ENCODE assay signal across 16 cellular contexts in genomic region chr2:184031402-184032147, GRCh38.
A peak's percentile ranks its signal among the peaks of the same experiment; 100 is the strongest.
DNase-seq lines count a peak whose midpoint lies in the region; ATAC-seq and TF ChIP-seq lines count a peak whose summit lies in the region.
"Had no signal": no experiment of that assay in that cellular context is flagged by ENCODE, and none has a peak within 500 bp of the region (broad histone marks: within the 10 kb centered on the region; RNA-seq: fewer than 3 reads in every experiment).

No MANE protein-coding gene starts in this region.

- no peaks in the 10 kb centered on the region for H3K27me3 Mint-ChIP-seq in endodermal cell (ENCODE audit: insufficient read depth)
- H3K27me3 Mint-ChIP-seq in H9 (ENCODE audit: low read depth), result no peaks in the 10 kb centered on the region
- H3K27me3 Mint-ChIP-seq in type B pancreatic cell, result no peaks in the 10 kb centered on the region
- H3K27me3 Mint-ChIP-seq: activated naive CD8-positive, alpha-beta T cell treated with anti-CD3 and anti-CD28 coated beads for 36 hours had no signal

- no peak overlapping the region for H3K23ac ChIP-seq in H9 (ENCODE audit: insufficient read length, low read depth, low read length)

- H2BK12ac ChIP-seq in H9 (ENCODE audit: insufficient read length, low read depth, low read length), result no peak overlapping the region

- no peak overlapping the region for H3K27ac ChIP-seq in endodermal cell (ENCODE audit: low read depth, low read length)
- H3K27ac ChIP-seq in H9 (ENCODE audit: insufficient read length, low read depth, low read length), result no peak overlapping the region
- H3K27ac ChIP-seq in right atrium auricular region, result no peak overlapping the region
- H3K27ac ChIP-seq: epithelial cell of prostate, psoas muscle, thoracic aorta had no signal

- H3K9ac ChIP-seq in endodermal cell (ENCODE audit: extremely low read depth, low read length, poor library complexity, severe bottlenecking), result no peak overlapping the region
- H3K9ac ChIP-seq in H9 (ENCODE audit: extremely low read depth, insufficient read length, low read length), result no peak overlapping the region

- TF ChIP-seq CTCF in endodermal cell (conservative IDR thresholded peaks at IDR 0.05), result no peak
- no peak for TF ChIP-seq CTCF in H9 (conservative IDR thresholded peaks at IDR 0.05)
- TF ChIP-seq CTCF in right atrium auricular region (IDR thresholded peaks at IDR 0.05), result no peak
- TF ChIP-seq CTCF in type B pancreatic cell (conservative IDR thresholded peaks at IDR 0.05), result no peak

- H4K5ac ChIP-seq in H9 (ENCODE audit: insufficient read length, low read depth, low read length), result no peak overlapping the region

- no peaks in the 10 kb centered on the region; the same call in 1 of the 2 replicates for H3K79me2 ChIP-seq in H9 (ENCODE audit: insufficient read depth, low read length)

- H3K4ac ChIP-seq in H9 (ENCODE audit: low read depth, low read length), result no peak overlapping the region

- peaks cover 14% of the 10 kb centered on the region for H3K4me1 ChIP-seq in endodermal cell (ENCODE audit: control insufficient read depth, insufficient read depth, low read length)
- H3K4me1 ChIP-seq in H9 (ENCODE audit: insufficient read depth, low read length), result no peaks in the 10 kb centered on the region
- H3K4me1 ChIP-seq in right atrium auricular region, result no peaks in the 10 kb centered on the region
- H3K4me1 ChIP-seq: psoas muscle had no signal

- H3K36me3 Mint-ChIP-seq in endodermal cell (ENCODE audit: low read depth), result peaks cover 3% of the 10 kb centered on the region
- H3K36me3 Mint-ChIP-seq in H9 (ENCODE audit: insufficient read depth in 1 of 3, low read depth in 3 of 3), result no peaks in the 10 kb centered on the region
- H3K36me3 Mint-ChIP-seq in type B pancreatic cell, result no peaks in the 10 kb centered on the region
- H3K36me3 Mint-ChIP-seq: activated naive CD8-positive, alpha-beta T cell treated with anti-CD3 and anti-CD28 coated beads for 36 hours had no signal

- H3K56ac ChIP-seq in H9 (ENCODE audit: insufficient read length, low read depth, low read length), result no peak overlapping the region

- no peak overlapping the region for H3K4me3 ChIP-seq in endodermal cell (ENCODE audit: low read length)
- H3K4me3 ChIP-seq in right atrium auricular region, result no peak overlapping the region
- H3K4me3 ChIP-seq: psoas muscle, thoracic aorta had no signal

- peak; percentile 37; the same call in 1 of the 2 replicates for TF ChIP-seq RAD21 in Ishikawa (IDR thresholded peaks at IDR 0.05; ENCODE audit: low read depth)

- ATAC-seq in GM19328 (IDR thresholded peaks at IDR 0.05; ENCODE audit: unreplicated experiment) (peak; percentile 52), HG02623 (IDR thresholded peaks at IDR 0.05; ENCODE audit: unreplicated experiment) (no peak)
- ATAC-seq: psoas muscle, SK-N-SH treated with all-trans-retinoic acid at 6 μM for 48 hours had no signal

- H3K27ac Mint-ChIP-seq in endodermal cell (peak overlapping the region; percentile 78), H9 (no peak overlapping the region), type B pancreatic cell (no peak overlapping the region)
- H3K27ac Mint-ChIP-seq: activated naive CD8-positive, alpha-beta T cell treated with anti-CD3 and anti-CD28 coated beads for 36 hours had no signal

- H2BK15ac ChIP-seq in H9 (ENCODE audit: low read depth, low read length), result no peak overlapping the region

- no peaks in the 10 kb centered on the region for H4K20me1 ChIP-seq in H9 (ENCODE audit: control insufficient read depth, insufficient read depth, insufficient read length)

- WGBS in endodermal cell (ENCODE audit: insufficient coverage in 1 of 2, insufficient read length in 1 of 2), 2 experiments, result 80 to 91% methylated on average over 3 to 5 of the region's 5 CpGs
- no CpG with 5 or more reads among the region's 5 CpGs for WGBS in H9 (ENCODE audit: extremely low coverage, insufficient read length, low lambda C conversion rate)

- no peak for TF ChIP-seq EP300 in Ishikawa (IDR thresholded peaks at IDR 0.05; ENCODE audit: borderline replicate concordance)

- H3K36me3 ChIP-seq in endodermal cell (ENCODE audit: control insufficient read depth, insufficient read depth, low read length) (no peaks in the 10 kb centered on the region), right atrium auricular region (no peaks in the 10 kb centered on the region)
- H3K36me3 ChIP-seq: thoracic aorta had no signal

- H4K8ac ChIP-seq in H9 (replicated peaks; ENCODE audit: insufficient read length, low read depth, low read length), result no peak overlapping the region

- H3K4me2 ChIP-seq in H9 (ENCODE audit: insufficient read depth, insufficient read length, low read length), result no peak overlapping the region

- no peak overlapping the region for H3K14ac ChIP-seq in H9 (ENCODE audit: insufficient read depth, low read length)

- H3K27me3 ChIP-seq in endodermal cell (ENCODE audit: control insufficient read depth, insufficient read depth, low read length, poor library complexity, severe bottlenecking) (no peaks in the 10 kb centered on the region), H9 (ENCODE audit: insufficient read depth, low read length) (no peaks in the 10 kb centered on the region), right atrium auricular region (no peaks in the 10 kb centered on the region)

- no peaks in the 10 kb centered on the region for H3K23me2 ChIP-seq in H9 (ENCODE audit: insufficient read length, low read depth, low read length, poor library complexity, severe bottlenecking)

- no peak overlapping the region for H2BK120ac ChIP-seq in H9 (ENCODE audit: low read depth, low read length, poor library complexity, severe bottlenecking)

- H4K91ac ChIP-seq in H9 (ENCODE audit: insufficient read length, low read depth, low read length), result no peak overlapping the region

- H3K4me1 Mint-ChIP-seq in endodermal cell, result peaks cover 15% of the 10 kb centered on the region
- peaks cover 8 to 23% of the 10 kb centered on the region in 2 experiments for H3K4me1 Mint-ChIP-seq in H9
- H3K4me1 Mint-ChIP-seq in type B pancreatic cell (ENCODE audit: unreplicated experiment), result no peaks in the 10 kb centered on the region
- H3K4me1 Mint-ChIP-seq: activated naive CD8-positive, alpha-beta T cell treated with anti-CD3 and anti-CD28 coated beads for 36 hours had no signal

- H3K18ac ChIP-seq in H9 (ENCODE audit: insufficient read length, low read depth, low read length), result no peak overlapping the region

- no peaks in the 10 kb centered on the region for H3K79me1 ChIP-seq in H9 (ENCODE audit: insufficient read depth, low read depth, low read length, poor library complexity, severe bottlenecking)

- H3K9me3 Mint-ChIP-seq in endodermal cell (no peaks in the 10 kb centered on the region), H9 (no peaks in the 10 kb centered on the region), type B pancreatic cell (no peaks in the 10 kb centered on the region)
- H3K9me3 Mint-ChIP-seq: activated naive CD8-positive, alpha-beta T cell treated with anti-CD3 and anti-CD28 coated beads for 36 hours had no signal

- H2AFZ ChIP-seq in H9 (ENCODE audit: low read length), result no peak overlapping the region

- H2BK5ac ChIP-seq in H9 (ENCODE audit: insufficient read length, low read length), result no peak overlapping the region

- H3K9me3 ChIP-seq in endodermal cell (ENCODE audit: control insufficient read depth, low read length), result no peaks in the 10 kb centered on the region
- H3K9me3 ChIP-seq in H9 (ENCODE audit: control insufficient read depth, low read depth, low read length), result no peaks in the 10 kb centered on the region
- no peaks in the 10 kb centered on the region for H3K9me3 ChIP-seq in right atrium auricular region
- H3K9me3 ChIP-seq: psoas muscle, thoracic aorta had no signal

- DNase-seq in DMS 273 (lab: John Stamatoyannopoulos, UW; ENCODE audit: unreplicated experiment) (peak; percentile 12), endodermal cell (no peak), H9 (no peak), right atrium auricular region (ENCODE audit: low spot score) (no peak), type B pancreatic cell (ENCODE audit: extremely low spot score, unreplicated experiment) (no peak)
- DNase-seq: activated naive CD8-positive, alpha-beta T cell treated with anti-CD3 and anti-CD28 coated beads for 36 hours; central memory CD4-positive, alpha-beta T cell; COR-L47; NCI-H187; psoas muscle had no signal

- no peak overlapping the region for H3T11ph ChIP-seq in H9 (ENCODE audit: low read length)

- H3K4me3 Mint-ChIP-seq in endodermal cell (no peak overlapping the region), H9 (no peak overlapping the region), type B pancreatic cell (no peak overlapping the region)
- H3K4me3 Mint-ChIP-seq: activated naive CD8-positive, alpha-beta T cell treated with anti-CD3 and anti-CD28 coated beads for 36 hours had no signal

- H2BK20ac ChIP-seq in H9 (ENCODE audit: low read depth, low read length, poor library complexity, severe bottlenecking), result no peak overlapping the region

- H2AK5ac ChIP-seq in H9 (ENCODE audit: insufficient read length, low read length), result no peak overlapping the region

TF ChIP-seq in Ishikawa, 13 proteins besides CTCF, POLR2A, EP300 and RAD21 (continues in another document):
- TF ChIP-seq CEBPB (IDR thresholded peaks at IDR 0.05), result no peak
- no peak for TF ChIP-seq YY1 (IDR thresholded peaks at IDR 0.05; ENCODE audit: low read depth)
- no peak for TF ChIP-seq TEAD4 (IDR thresholded peaks at IDR 0.05)
- TF ChIP-seq FOXM1 (IDR thresholded peaks at IDR 0.05; ENCODE audit: borderline replicate concordance, low read depth), result no peak
- TF ChIP-seq EGR1 (IDR thresholded peaks at IDR 0.05), result no peak
